ENCODE assay signal across 2 cellular contexts in the genomic region with DNA sequence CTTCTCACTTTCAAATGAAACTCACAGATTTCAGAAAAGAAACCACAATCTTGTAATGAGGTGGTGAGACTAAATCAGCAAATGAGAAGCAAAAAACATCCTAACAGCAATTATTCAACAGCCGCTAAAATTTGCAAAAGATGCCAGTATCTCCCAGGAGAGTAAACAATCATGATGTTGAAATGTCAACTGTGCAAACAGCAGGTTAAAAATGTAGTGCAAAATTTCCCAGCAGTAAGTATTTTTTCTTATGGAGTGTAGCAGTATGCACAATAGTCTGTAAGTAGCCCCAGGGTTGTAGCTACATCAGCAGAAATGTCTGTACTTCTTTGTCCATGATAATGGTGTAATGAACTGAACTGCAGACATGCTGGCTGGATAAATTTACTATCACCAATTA.
TF ChIP-seq lines count a peak whose summit lies in the region.

No MANE protein-coding gene starts in this region.

TF ChIP-seq in liver, 16 proteins besides CTCF, POLR2A, EP300 and RAD21 (continued from another document):
- TF ChIP-seq RXRA (IDR thresholded peaks at IDR 0.05) (peak in 1 of 2 donors; percentile 56), FOXA2 (IDR thresholded peaks at IDR 0.05) (peak; percentile 87), HNF4A (conservative IDR thresholded peaks at IDR 0.05) (peak; percentile 21 to 32), SP1 (IDR thresholded peaks at IDR 0.05) (peak; percentile 23), YY1 (IDR thresholded peaks at IDR 0.05) (peak; percentile 56), FOXA1 (IDR thresholded peaks at IDR 0.05) (peak; percentile 86)
- TF ChIP-seq, protein P1, sequence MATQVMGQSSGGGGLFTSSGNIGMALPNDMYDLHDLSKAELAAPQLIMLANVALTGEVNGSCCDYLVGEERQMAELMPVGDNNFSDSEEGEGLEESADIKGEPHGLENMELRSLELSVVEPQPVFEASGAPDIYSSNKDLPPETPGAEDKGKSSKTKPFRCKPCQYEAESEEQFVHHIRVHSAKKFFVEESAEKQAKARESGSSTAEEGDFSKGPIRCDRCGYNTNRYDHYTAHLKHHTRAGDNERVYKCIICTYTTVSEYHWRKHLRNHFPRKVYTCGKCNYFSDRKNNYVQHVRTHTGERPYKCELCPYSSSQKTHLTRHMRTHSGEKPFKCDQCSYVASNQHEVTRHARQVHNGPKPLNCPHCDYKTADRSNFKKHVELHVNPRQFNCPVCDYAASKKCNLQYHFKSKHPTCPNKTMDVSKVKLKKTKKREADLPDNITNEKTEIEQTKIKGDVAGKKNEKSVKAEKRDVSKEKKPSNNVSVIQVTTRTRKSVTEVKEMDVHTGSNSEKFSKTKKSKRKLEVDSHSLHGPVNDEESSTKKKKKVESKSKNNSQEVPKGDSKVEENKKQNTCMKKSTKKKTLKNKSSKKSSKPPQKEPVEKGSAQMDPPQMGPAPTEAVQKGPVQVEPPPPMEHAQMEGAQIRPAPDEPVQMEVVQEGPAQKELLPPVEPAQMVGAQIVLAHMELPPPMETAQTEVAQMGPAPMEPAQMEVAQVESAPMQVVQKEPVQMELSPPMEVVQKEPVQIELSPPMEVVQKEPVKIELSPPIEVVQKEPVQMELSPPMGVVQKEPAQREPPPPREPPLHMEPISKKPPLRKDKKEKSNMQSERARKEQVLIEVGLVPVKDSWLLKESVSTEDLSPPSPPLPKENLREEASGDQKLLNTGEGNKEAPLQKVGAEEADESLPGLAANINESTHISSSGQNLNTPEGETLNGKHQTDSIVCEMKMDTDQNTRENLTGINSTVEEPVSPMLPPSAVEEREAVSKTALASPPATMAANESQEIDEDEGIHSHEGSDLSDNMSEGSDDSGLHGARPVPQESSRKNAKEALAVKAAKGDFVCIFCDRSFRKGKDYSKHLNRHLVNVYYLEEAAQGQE (IDR thresholded peaks at IDR 0.05) = no peak

TF ChIP-seq in HepG2, 621 proteins besides CTCF, POLR2A, EP300 and RAD21:
- TF ChIP-seq SAFB2 (CRISPR knock-in tag; IDR thresholded peaks at IDR 0.05; ENCODE audit: borderline replicate concordance, low read depth) = no peak
- TF ChIP-seq MAFF (IDR thresholded peaks at IDR 0.05; ENCODE audit: low read depth, low read length) = no peak
- no peak for TF ChIP-seq ZNF331 (CRISPR knock-in tag; IDR thresholded peaks at IDR 0.05)
- TF ChIP-seq, protein P2, sequence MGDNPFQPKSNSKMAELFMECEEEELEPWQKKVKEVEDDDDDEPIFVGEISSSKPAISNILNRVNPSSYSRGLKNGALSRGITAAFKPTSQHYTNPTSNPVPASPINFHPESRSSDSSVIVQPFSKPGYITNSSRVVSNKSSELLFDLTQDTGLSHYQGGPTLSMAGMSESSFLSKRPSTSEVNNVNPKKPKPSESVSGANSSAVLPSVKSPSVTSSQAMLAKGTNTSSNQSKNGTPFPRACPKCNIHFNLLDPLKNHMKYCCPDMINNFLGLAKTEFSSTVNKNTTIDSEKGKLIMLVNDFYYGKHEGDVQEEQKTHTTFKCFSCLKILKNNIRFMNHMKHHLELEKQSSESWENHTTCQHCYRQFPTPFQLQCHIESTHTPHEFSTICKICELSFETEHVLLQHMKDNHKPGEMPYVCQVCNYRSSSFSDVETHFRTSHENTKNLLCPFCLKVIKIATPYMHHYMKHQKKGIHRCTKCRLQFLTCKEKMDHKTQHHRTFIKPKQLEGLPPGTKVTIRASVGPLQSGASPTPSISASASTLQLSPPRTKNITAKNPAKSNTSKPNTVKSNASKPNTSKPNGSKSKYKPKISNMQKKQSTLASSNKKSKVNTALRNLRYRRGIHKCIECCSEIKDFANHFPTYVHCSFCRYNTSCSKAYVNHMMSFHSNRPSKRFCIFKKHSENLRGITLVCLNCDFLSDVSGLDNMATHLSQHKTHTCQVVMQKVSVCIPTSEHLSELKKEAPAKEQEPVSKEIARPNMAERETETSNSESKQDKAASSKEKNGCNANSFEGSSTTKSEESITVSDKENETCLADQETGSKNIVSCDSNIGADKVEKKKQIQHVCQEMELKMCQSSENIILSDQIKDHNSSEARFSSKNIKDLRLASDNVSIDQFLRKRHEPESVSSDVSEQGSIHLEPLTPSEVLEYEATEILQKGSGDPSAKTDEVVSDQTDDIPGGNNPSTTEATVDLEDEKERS (CRISPR knock-in tag; IDR thresholded peaks at IDR 0.05) = no peak
- no peak for TF ChIP-seq ZNF766 (CRISPR knock-in tag; IDR thresholded peaks at IDR 0.05; ENCODE audit: borderline replicate concordance)
- TF ChIP-seq MIER2 (CRISPR knock-in tag; IDR thresholded peaks at IDR 0.05) = no peak
- TF ChIP-seq TBX3 (IDR thresholded peaks at IDR 0.05; ENCODE audit: borderline replicate concordance) = no peak
- TF ChIP-seq ERF (CRISPR knock-in tag; IDR thresholded peaks at IDR 0.05) = no peak
- TF ChIP-seq ZFP41 (CRISPR knock-in tag; IDR thresholded peaks at IDR 0.05; ENCODE audit: borderline replicate concordance) = no peak
- no peak for TF ChIP-seq NFE2L2 (IDR thresholded peaks at IDR 0.05; ENCODE audit: low read length)
- TF ChIP-seq ZNF256 (CRISPR knock-in tag; conservative IDR thresholded peaks at IDR 0.05) = no peak
- TF ChIP-seq ZNF205 (CRISPR knock-in tag; IDR thresholded peaks at IDR 0.05) = no peak
- no peak for TF ChIP-seq NR3C1 (CRISPR knock-in tag; IDR thresholded peaks at IDR 0.05)
- no peak for TF ChIP-seq MAZ (IDR thresholded peaks at IDR 0.05; ENCODE audit: borderline replicate concordance, low read depth, low read length)
- TF ChIP-seq MAZ (CRISPR knock-in tag; IDR thresholded peaks at IDR 0.05; ENCODE audit: low read depth) = no peak
- no peak for TF ChIP-seq BCLAF1 (IDR thresholded peaks at IDR 0.05)
- TF ChIP-seq TEAD3 (CRISPR knock-in tag; optimal IDR thresholded peaks at IDR 0.05; ENCODE audit: borderline replicate concordance) = no peak
- no peak for TF ChIP-seq KAT8 (CRISPR knock-in tag; IDR thresholded peaks at IDR 0.05)
- TF ChIP-seq SMARCE1 (IDR thresholded peaks at IDR 0.05; ENCODE audit: borderline replicate concordance) = no peak
- no peak for TF ChIP-seq ZMYM4 (CRISPR knock-in tag; IDR thresholded peaks at IDR 0.05)
- TF ChIP-seq MBD4 (IDR thresholded peaks at IDR 0.05; ENCODE audit: borderline replicate concordance, low read length) = no peak
TF ChIP-seq in HepG2: peak in this region for 0.
